8 cellular contexts compared by ENCODE assay signal in the genomic region with DNA sequence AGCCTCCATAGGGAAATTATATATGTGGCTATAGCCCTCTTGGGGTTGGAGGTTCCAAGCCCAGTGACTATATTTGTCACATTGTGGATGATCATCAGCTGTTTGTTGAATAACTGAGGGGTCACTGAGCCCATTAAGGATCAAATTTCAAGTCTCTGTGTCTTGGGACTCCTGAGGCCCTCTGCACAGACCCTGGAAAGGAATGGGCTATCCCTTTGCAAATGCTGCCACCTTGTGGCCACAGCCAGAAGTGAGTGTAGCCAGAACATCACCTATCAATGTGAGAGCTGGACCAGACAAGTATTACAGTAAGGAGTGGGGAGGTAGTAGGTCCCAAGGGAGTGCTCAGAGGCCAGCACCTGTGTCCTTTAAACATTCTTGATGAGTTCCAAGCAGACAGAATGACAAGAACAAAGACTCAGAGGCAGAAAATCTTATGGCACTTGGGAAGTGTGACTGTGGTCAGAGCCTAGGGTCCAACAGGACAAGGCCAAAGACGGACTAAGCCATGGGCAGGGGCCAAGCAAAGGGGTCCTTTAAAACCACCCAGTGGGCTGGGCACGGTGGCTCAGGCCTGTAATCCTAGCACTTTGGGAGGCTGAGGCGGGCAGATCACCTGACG. TPM values are rescaled to one million over a fixed set of nuclear protein-coding genes. Genes with fewer than 3 reads are reported as not detected.
A peak's percentile ranks its signal among the peaks of the same experiment; 100 is the strongest.
DNase-seq lines count a peak whose midpoint lies in the region; ATAC-seq and TF ChIP-seq lines count a peak whose summit lies in the region.

No MANE protein-coding gene starts in this region.

- H3K4me3 Mint-ChIP-seq in CD14-positive monocyte, result no peak overlapping the region

- TF ChIP-seq CTCF in CD14-positive monocyte (IDR thresholded peaks at IDR 0.05), result peak; percentile 91
- peak; percentile 88 for TF ChIP-seq CTCF in GM20000 (IDR thresholded peaks at IDR 0.05; ENCODE audit: extremely low read depth, missing control alignments)
- TF ChIP-seq CTCF in gastroesophageal sphincter (IDR thresholded peaks at IDR 0.05), result peak; percentile 88 to 93 (median 91)
- TF ChIP-seq CTCF in ovary (IDR thresholded peaks at IDR 0.05), result peak; percentile 83 to 92 (median 87)
- TF ChIP-seq CTCF in upper lobe of left lung (IDR thresholded peaks at IDR 0.05), result peak; percentile 81 to 87 (median 82)

- H3K27ac ChIP-seq in SJSA1 (no peak overlapping the region), gastroesophageal sphincter (no peak overlapping the region), ovary (no peak overlapping the region), upper lobe of left lung (no peak overlapping the region)

- H3K27me3 Mint-ChIP-seq in CD14-positive monocyte (ENCODE audit: low read depth in 3 of 3), result peaks cover 11 to 14% (median 14%) of the 10 kb centered on the region in 3 donors

- H3K4me1 Mint-ChIP-seq in CD14-positive monocyte, result no peaks in the 10 kb centered on the region

- DNase-seq in CD14-positive monocyte (ENCODE audit: low spot score), result peak; percentile 61
- peak; percentile 87 for DNase-seq in GM20000 (ENCODE audit: low spot score)
- peak; percentile 69 for DNase-seq in M059J (ENCODE audit: low read depth)
- peak; percentile 25 to 59 for DNase-seq in SJSA1 (ENCODE audit: low read depth in 1 of 2, low spot score in 2 of 2)
- DNase-seq in activated effector memory CD4-positive, alpha-beta T cell treated with anti-CD3 and anti-CD28 coated beads, Interleukin-2, amount 50 U/mL, for 16 hours, result peak; percentile 93
- peak; percentile 73 to 91 (median 88) for DNase-seq in ovary
- DNase-seq in upper lobe of left lung, result peak in 1 of 2 donors; percentile 76

- no peaks in the 10 kb centered on the region for H3K4me1 ChIP-seq in SJSA1 (replicated peaks)
- H3K4me1 ChIP-seq in gastroesophageal sphincter, result no peaks in the 10 kb centered on the region
- H3K4me1 ChIP-seq in ovary (ENCODE audit: insufficient read depth), result no peaks in the 10 kb centered on the region
- no peaks in the 10 kb centered on the region for H3K4me1 ChIP-seq in upper lobe of left lung

- H3K9me3 ChIP-seq in SJSA1 (replicated peaks) (no peaks in the 10 kb centered on the region), gastroesophageal sphincter (no peaks in the 10 kb centered on the region), ovary (no peaks in the 10 kb centered on the region), upper lobe of left lung (no peaks in the 10 kb centered on the region)

- TF ChIP-seq POLR2A in gastroesophageal sphincter (IDR thresholded peaks at IDR 0.05) (no peak), ovary (IDR thresholded peaks at IDR 0.05) (no peak), upper lobe of left lung (IDR thresholded peaks at IDR 0.05) (no peak)

- WGBS in gastroesophageal sphincter (ENCODE audit: low coverage in 1 of 2), 2 donors, result 20 to 46% methylated on average over 2 to 4 of the region's 4 CpGs
- 47 to 56% (median 50%) methylated on average over 4 of the region's 4 CpGs for WGBS in ovary, 3 donors
- 52 to 63% methylated on average over 4 of the region's 4 CpGs for WGBS in upper lobe of left lung, 2 donors

- H3K4me3 ChIP-seq in SJSA1 (no peak overlapping the region), gastroesophageal sphincter (no peak overlapping the region), ovary (no peak overlapping the region), upper lobe of left lung (no peak overlapping the region)

- H3K9me3 Mint-ChIP-seq in CD14-positive monocyte, result peaks cover 0 to 2% (median 0%) of the 10 kb centered on the region in 7 donors

- intact Hi-C loops in CD14-positive monocyte (cut with micrococcal nuclease) (loop anchor here (5.0 kb wide), 2 partner anchors 34 to 166 kb away; partner anchors contain the start of gene SIGMAR1 (in 1 of the 2)), ovary (cut with DNase I) (loop anchor here (5.0 to 10.0 kb wide), 3 partner anchors 196 to 269 kb away; no protein-coding TSS in a partner anchor)

- TF ChIP-seq EP300 in gastroesophageal sphincter (IDR thresholded peaks at IDR 0.05) (no peak), ovary (IDR thresholded peaks at IDR 0.05) (no peak), upper lobe of left lung (IDR thresholded peaks at IDR 0.05) (no peak)

- H3K36me3 ChIP-seq in SJSA1, result no peaks in the 10 kb centered on the region
- H3K36me3 ChIP-seq in gastroesophageal sphincter, result no peaks in the 10 kb centered on the region
- H3K36me3 ChIP-seq in ovary, result no peaks in the 10 kb centered on the region
- H3K36me3 ChIP-seq in upper lobe of left lung, result no peaks in the 10 kb centered on the region

- no peak overlapping the region for H3K27ac Mint-ChIP-seq in CD14-positive monocyte

- H3K36me3 Mint-ChIP-seq in CD14-positive monocyte, result no peaks in the 10 kb centered on the region

- no peaks in the 10 kb centered on the region for H3K27me3 ChIP-seq in SJSA1 (replicated peaks)
- no peaks in the 10 kb centered on the region for H3K27me3 ChIP-seq in gastroesophageal sphincter
- H3K27me3 ChIP-seq in ovary, result no peaks in the 10 kb centered on the region
- H3K27me3 ChIP-seq in upper lobe of left lung, result no peaks in the 10 kb centered on the region

- ATAC-seq in gastroesophageal sphincter (peak; percentile 87), upper lobe of left lung (ENCODE audit: low FRiP score in 2 of 2) (peak; percentile 86 to 90)

RNA-seq across cellular contexts. Expression of gene RPP25L, which starts 8.2 kb away (rescaled TPM):
- polyA plus RNA-seq in CD14-positive monocyte (10 to 100 TPM; 39.4 to 42.3 TPM), ovary (10 to 100 TPM in 1 of 2 donors, 1 to 10 TPM in 1; 5.4 to 28.8 TPM)
- 16.7 and 23.3 TPM in 2 replicates for total RNA-seq in M059J (2014; rRNA removed; shearing (Covaris generic))
- total RNA-seq in SJSA1 (2014; rRNA removed; shearing (Covaris generic)), result 12.3 and 15.6 TPM in 2 replicates
- total RNA-seq in gastroesophageal sphincter (10 to 100 TPM; 16.6 to 29.4 (median 21.2) TPM), ovary (10 to 100 TPM; 14.4 to 26.0 (median 20.6) TPM), upper lobe of left lung (10 to 100 TPM; 16.5 to 27.0 (median 21.7) TPM)

RNA-seq across cellular contexts. Expression of gene CNTFR, which starts 14.2 kb away (rescaled TPM):
- polyA plus RNA-seq in CD14-positive monocyte (not detected), ovary (1 to 10 TPM; 1.2 to 4.7 TPM)
- total RNA-seq in M059J (2014; rRNA removed; shearing (Covaris generic)), result 0.05 and 0.07 TPM in 2 replicates
- not detected in 2 replicates for total RNA-seq in SJSA1 (2014; rRNA removed; shearing (Covaris generic))
- total RNA-seq in gastroesophageal sphincter (10 to 100 TPM in 1 of 4 donors, 1 to 10 TPM in 1, under 1 TPM in 2; 0.47 to 11.6 (median 1.6) TPM), ovary (1 to 10 TPM; 1.3 to 3.7 (median 2.6) TPM), upper lobe of left lung (1 to 10 TPM in 2 of 6 donors, under 1 TPM in 3, not detected in 1; 0.30 to 3.3 (median 0.69) TPM)

RNA-seq across cellular contexts. Expression of gene DCTN3, which starts 16.6 kb away (rescaled TPM):
- polyA plus RNA-seq in CD14-positive monocyte (100 to 1,000 TPM; 143 to 174 TPM), ovary (100 to 1,000 TPM in 1 of 2 donors, 10 to 100 TPM in 1; 62.4 to 106 TPM)
- total RNA-seq in M059J (2014; rRNA removed; shearing (Covaris generic)), result 159 and 180 TPM in 2 replicates
- 70.6 and 110 TPM in 2 replicates for total RNA-seq in SJSA1 (2014; rRNA removed; shearing (Covaris generic))
- total RNA-seq in gastroesophageal sphincter (100 to 1,000 TPM in 2 of 4 donors, 10 to 100 TPM in 2; 80.5 to 136 (median 98.7) TPM), ovary (100 to 1,000 TPM in 1 of 7 donors, 10 to 100 TPM in 6; 56.4 to 103 (median 95.3) TPM), upper lobe of left lung (10 to 100 TPM; 26.2 to 92.6 (median 68.1) TPM)

RNA-seq across cellular contexts. Expression of gene ARID3C, which starts 25.1 kb away (rescaled TPM):
- not detected for polyA plus RNA-seq in CD14-positive monocyte
- not detected in 2 replicates for total RNA-seq in M059J (2014; rRNA removed; shearing (Covaris generic))
- not detected in 2 replicates for total RNA-seq in SJSA1 (2014; rRNA removed; shearing (Covaris generic))
- total RNA-seq in gastroesophageal sphincter, result not detected
- total RNA-seq in ovary, result under 1 TPM in 1 of 7 donors, not detected in 6; 0.40 TPM
- under 1 TPM in 1 of 2 donors, not detected in 1; 0.07 TPM for polyA plus RNA-seq in ovary
- total RNA-seq in upper lobe of left lung, result not detected

RNA-seq across cellular contexts. Expression of gene SIGMAR1, which starts 33.9 kb away (rescaled TPM):
- polyA plus RNA-seq in CD14-positive monocyte (10 to 100 TPM; 49.5 to 59.6 TPM), ovary (10 to 100 TPM; 52.7 to 92.4 TPM)
- 108 and 115 TPM in 2 replicates for total RNA-seq in M059J (2014; rRNA removed; shearing (Covaris generic))
- 31.9 and 38.6 TPM in 2 replicates for total RNA-seq in SJSA1 (2014; rRNA removed; shearing (Covaris generic))
- total RNA-seq in gastroesophageal sphincter (100 to 1,000 TPM in 1 of 4 donors, 10 to 100 TPM in 3; 58.2 to 152 (median 87.8) TPM), ovary (10 to 100 TPM; 47.2 to 73.9 (median 54.3) TPM), upper lobe of left lung (10 to 100 TPM; 26.7 to 52.9 (median 43.0) TPM)
